29 cellular contexts compared by ENCODE assay signal in the genomic region with DNA sequence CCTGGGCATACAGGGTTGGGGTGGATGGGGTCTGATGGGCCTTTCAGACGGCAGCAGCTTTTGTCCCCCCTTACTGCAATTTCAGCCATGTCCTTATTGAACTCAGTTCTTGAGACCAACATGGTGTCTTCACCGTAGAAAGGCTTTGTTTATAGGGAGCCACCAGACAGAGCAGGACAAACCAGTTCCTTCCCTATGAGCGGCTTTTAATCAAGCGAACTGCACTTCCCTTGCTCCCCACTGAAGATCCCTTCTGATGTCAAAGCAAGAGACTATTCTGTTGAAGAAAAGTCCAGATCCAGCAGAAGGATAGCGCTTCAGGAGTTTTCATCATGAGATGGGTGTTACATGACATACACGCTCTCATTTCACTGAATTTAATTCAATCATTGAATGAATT.
"Had no signal": no experiment of that assay in that cellular context is flagged by ENCODE, and none has a peak within 500 bp of the region (broad histone marks: within the 10 kb centered on the region; RNA-seq: fewer than 3 reads in every experiment).

No MANE protein-coding gene starts in this region.

- DNase-seq: activated CD4-positive, alpha-beta T cell treated with anti-CD3 and anti-CD28 coated beads for 48 hours; activated CD4-positive, alpha-beta T cell treated with anti-CD3 and anti-CD28 coated beads, Interleukin-2, amount 50 U/mL, for 4 hours; activated CD4-positive, CD25-positive, alpha-beta regulatory T cell treated with anti-CD3 and anti-CD28 coated beads, Interleukin-2, amount 50 U/mL, for 72 hours; activated CD8-positive, alpha-beta memory T cell treated with anti-CD3 and anti-CD28 coated beads, Interleukin-2, amount 50 U/mL, for 48 hours; activated CD8-positive, alpha-beta T cell treated with anti-CD3 and anti-CD28 coated beads, Interleukin-2, amount 10 ng/mL, durations not matched to agents 7 days and 5 days; activated effector memory CD4-positive, alpha-beta T cell treated with anti-CD3 and anti-CD28 coated beads, Interleukin-2, amount 50 U/mL, for 16 hours; activated naive CD4-positive, alpha-beta T cell treated with Interleukin-2 at 50 U/mL for 16 hours; activated naive CD8-positive, alpha-beta T cell treated with anti-CD3 and anti-CD28 coated beads, Interleukin-2, amount 50 U/mL, for 24 hours; activated T-cell treated with anti-CD3 and anti-CD28 coated beads, Interleukin-2, amount 50 U/mL, for 1 hour; amniotic stem cell; KG1; NCI-H1092; NCI-H1417 treated with DMSO at 0.1 percent for 48 hours; NCI-H187 treated with DMSO at 0.1 percent for 48 hours; NCI-H2081 treated with DMSO at 0.1 percent for 48 hours; NCI-H345; NCI-H510A; NCI-H82; RPMI8226; T-helper 17 cell; T-helper 9 cell had no signal

- H3K36me3 Mint-ChIP-seq: activated naive CD4-positive, alpha-beta T cell treated with anti-CD3 and anti-CD28 coated beads, Interleukin-2, amount 50 U/mL, for 72 hours; brain; WTC11 had no signal

- H3K4me3 Mint-ChIP-seq: activated CD8-positive, alpha-beta T cell treated with anti-CD3 and anti-CD28 coated beads, Interleukin-2, amount 10 ng/mL, durations not matched to agents 7 days and 5 days; activated naive CD8-positive, alpha-beta T cell treated with anti-CD3 and anti-CD28 coated beads, Interleukin-2, amount 50 U/mL, for 24 hours; activated T-helper 1 cell treated with anti-CD3 and anti-CD28 coated beads, Interleukin-12 subunit alpha, Interleukin-12 subunit beta, Interleukin-2, Interleukin-4 antibody, amounts not matched to agents 30 ng/mL and 10 ng/mL and 1 ng/mL, durations not matched to agents 14 hours and 24 hours and 36 hours; brain; central memory CD8-positive, alpha-beta T cell; IgD-negative memory B cell; T-helper 17 cell; WTC11 had no signal

- H3K9me3 Mint-ChIP-seq: activated naive CD4-positive, alpha-beta T cell treated with anti-CD3 and anti-CD28 coated beads, Interleukin-2, amount 50 U/mL, for 72 hours; activated naive CD8-positive, alpha-beta T cell treated with anti-CD3 and anti-CD28 coated beads, Interleukin-2, amount 50 U/mL, for 24 hours; activated T-helper 1 cell treated with anti-CD3 and anti-CD28 coated beads, Interleukin-12 subunit alpha, Interleukin-12 subunit beta, Interleukin-2, Interleukin-4 antibody, amounts not matched to agents 30 ng/mL and 10 ng/mL and 1 ng/mL, durations not matched to agents 14 hours and 24 hours and 36 hours; central memory CD8-positive, alpha-beta T cell; IgD-negative memory B cell; WTC11 had no signal

- H3K27me3 Mint-ChIP-seq: activated naive CD8-positive, alpha-beta T cell treated with anti-CD3 and anti-CD28 coated beads, Interleukin-2, amount 50 U/mL, for 24 hours; brain; central memory CD8-positive, alpha-beta T cell; T-helper 17 cell had no signal

- H3K27ac Mint-ChIP-seq: activated CD8-positive, alpha-beta T cell treated with anti-CD3 and anti-CD28 coated beads, Interleukin-2, amount 10 ng/mL, durations not matched to agents 7 days and 5 days; activated naive CD4-positive, alpha-beta T cell treated with anti-CD3 and anti-CD28 coated beads, Interleukin-2, amount 50 U/mL, for 72 hours; activated naive CD8-positive, alpha-beta T cell treated with anti-CD3 and anti-CD28 coated beads, Interleukin-2, amount 50 U/mL, for 24 hours; activated T-helper 1 cell treated with anti-CD3 and anti-CD28 coated beads, Interleukin-12 subunit alpha, Interleukin-12 subunit beta, Interleukin-2, Interleukin-4 antibody, amounts not matched to agents 30 ng/mL and 10 ng/mL and 1 ng/mL, durations not matched to agents 14 hours and 24 hours and 36 hours; IgD-negative memory B cell; T-helper 17 cell; WTC11 had no signal

- H3K9me3 ChIP-seq: SJSA1 had no signal

- H3K27ac ChIP-seq: SJSA1 had no signal

- ATAC-seq: activated CD8-positive, alpha-beta T cell treated with anti-CD3 and anti-CD28 coated beads, Interleukin-2, amount 10 ng/mL, durations not matched to agents 7 days and 5 days; activated naive CD4-positive, alpha-beta T cell treated with anti-CD3 and anti-CD28 coated beads, Interleukin-2, amount 50 U/mL, for 72 hours; activated naive CD8-positive, alpha-beta T cell treated with anti-CD3 and anti-CD28 coated beads, Interleukin-2, amount 50 U/mL, for 24 hours; Right ventricle myocardium inferior; T-helper 17 cell; WTC11 had no signal

- H3K27me3 ChIP-seq: SJSA1 had no signal

- H3K36me3 ChIP-seq: SJSA1 had no signal

- H3K4me3 ChIP-seq: SJSA1 had no signal
